ENCODE assay signal across 8 cellular contexts in genomic region chr11:60842688-60843605, GRCh38. TPM values are rescaled to one million over a fixed set of nuclear protein-coding genes. Genes with fewer than 3 reads are reported as not detected.
DNase-seq lines count a peak whose midpoint lies in the region; ATAC-seq and TF ChIP-seq lines count a peak whose summit lies in the region.

No MANE protein-coding gene starts in this region.

- peak overlapping the region; percentile 5 for H2AK5ac ChIP-seq in neuronal stem cell (ENCODE audit: low read depth, low read length)

- H3K18ac ChIP-seq in neuronal stem cell (ENCODE audit: low read length), result no peak overlapping the region

- H3K27me3 ChIP-seq in DND-41 (ENCODE audit: insufficient read depth, low read length, poor library complexity) (no peaks in the 10 kb centered on the region), NT2/D1 (ENCODE audit: insufficient read depth, insufficient read length) (no peaks in the 10 kb centered on the region), endocrine pancreas (ENCODE audit: control insufficient read depth, insufficient read depth, low read length) (no peaks in the 10 kb centered on the region), neuronal stem cell (ENCODE audit: control insufficient read depth in 3 of 3, insufficient read depth in 3 of 3, low read depth in 1 of 3, low read length in 3 of 3) (no peaks in the 10 kb centered on the region)

- WGBS in neuronal stem cell (ENCODE audit: extremely low coverage in 2 of 2, insufficient read length in 2 of 2, insufficient replicate concordance in 1 of 2), 2 donors, result no CpG with 5 or more reads among the region's 23 CpGs

- peaks cover 27% of the 10 kb centered on the region for H4K20me1 ChIP-seq in DND-41 (ENCODE audit: insufficient read depth, low read length)

- no peak overlapping the region for H2BK15ac ChIP-seq in neuronal stem cell (ENCODE audit: low read length)

- H3K4ac ChIP-seq in neuronal stem cell (ENCODE audit: low read length), result no peak overlapping the region

- no peak for DNase-seq in DND-41
- no peak for DNase-seq in NT2/D1 (ENCODE audit: low read depth, low spot score)
- DNase-seq in neuronal stem cell (ENCODE audit: low spot score), result no peak
- no peak for DNase-seq in glomerular visceral epithelial cell (ENCODE audit: extremely low spot score)
- no peak for DNase-seq in HuH-7 (ENCODE audit: low spot score)
- no peak for DNase-seq in NCI-H526 treated with DMSO at 0.1 percent for 48 hours (lab: John Stamatoyannopoulos, UW)
- DNase-seq in HPDE6-E6E7 (ENCODE audit: extremely low spot score), result no peak

- H3K4me2 ChIP-seq in DND-41 (ENCODE audit: insufficient read depth, low read length), result peak overlapping the region; percentile 96
- H3K4me2 ChIP-seq in neuronal stem cell (ENCODE audit: insufficient read depth, low read length, poor library complexity, severe bottlenecking), result peak overlapping the region; percentile 82

- H3K4me1 ChIP-seq in DND-41 (ENCODE audit: insufficient read depth, low read length), result peaks cover 45% of the 10 kb centered on the region
- H3K4me1 ChIP-seq in NT2/D1 (ENCODE audit: insufficient read depth, insufficient read length), result peaks cover 19% of the 10 kb centered on the region
- H3K4me1 ChIP-seq in endocrine pancreas (ENCODE audit: control insufficient read depth, insufficient read depth, low read length), result peaks cover 4% of the 10 kb centered on the region
- H3K4me1 ChIP-seq in neuronal stem cell (ENCODE audit: control insufficient read depth in 2 of 2, insufficient read depth in 1 of 2, low read depth in 1 of 2, low read length in 2 of 2), result peaks cover 14 to 21% of the 10 kb centered on the region in 2 donors

- H4K91ac ChIP-seq in neuronal stem cell (ENCODE audit: low read depth, low read length, poor library complexity), result no peak overlapping the region

- H2BK5ac ChIP-seq in neuronal stem cell (ENCODE audit: low read length), result no peak overlapping the region

- peaks cover 54% of the 10 kb centered on the region for H3K79me2 ChIP-seq in DND-41 (ENCODE audit: insufficient read depth, low read length)

- no peak overlapping the region for H3K14ac ChIP-seq in neuronal stem cell (ENCODE audit: low read length)

- H3K9me3 ChIP-seq in DND-41 (ENCODE audit: insufficient read depth, low read length, severe bottlenecking), result no peaks in the 10 kb centered on the region
- no peaks in the 10 kb centered on the region for H3K9me3 ChIP-seq in NT2/D1 (ENCODE audit: insufficient read depth, low read length)
- H3K9me3 ChIP-seq in endocrine pancreas (ENCODE audit: control insufficient read depth, low read length), result no peaks in the 10 kb centered on the region
- no peaks in the 10 kb centered on the region for H3K9me3 ChIP-seq in neuronal stem cell (replicated peaks in 1 of 2; ENCODE audit: control insufficient read depth in 2 of 2, insufficient read depth in 1 of 2, low read depth in 1 of 2, low read length in 2 of 2)

- peak overlapping the region; percentile 91 for H2AFZ ChIP-seq in DND-41 (ENCODE audit: low read depth, low read length)
- peak overlapping the region; percentile 86 for H2AFZ ChIP-seq in neuronal stem cell (ENCODE audit: low read length)

- H4K8ac ChIP-seq in neuronal stem cell (ENCODE audit: low read depth, low read length), result no peak overlapping the region

- H3K36me3 ChIP-seq in DND-41 (ENCODE audit: insufficient read depth, low read length) (peaks cover 23% of the 10 kb centered on the region), NT2/D1 (ENCODE audit: insufficient read depth, insufficient read length, low read length) (peaks cover 46% of the 10 kb centered on the region), endocrine pancreas (ENCODE audit: control insufficient read depth, insufficient read depth, low read length) (no peaks in the 10 kb centered on the region), neuronal stem cell (replicated peaks in 1 of 2; ENCODE audit: control insufficient read depth in 2 of 2, insufficient read depth in 2 of 2, low read length in 2 of 2) (peaks cover 7 to 13% of the 10 kb centered on the region in 2 donors)

- peaks cover 11% of the 10 kb centered on the region for H3K79me1 ChIP-seq in neuronal stem cell (ENCODE audit: low read depth, low read length)

- no peak overlapping the region for H2BK120ac ChIP-seq in neuronal stem cell (ENCODE audit: low read depth, low read length)

- peak overlapping the region; percentile 90 to 98 for H3K4me3 ChIP-seq in DND-41 (ENCODE audit: low read depth in 1 of 2, low read length in 2 of 2)
- peak overlapping the region; percentile 96 for H3K4me3 ChIP-seq in NT2/D1 (ENCODE audit: insufficient read length, low read depth)
- peak overlapping the region; percentile 76 for H3K4me3 ChIP-seq in endocrine pancreas (ENCODE audit: control insufficient read depth, insufficient read depth, low read length)
- peak overlapping the region; percentile 70 to 89 for H3K4me3 ChIP-seq in neuronal stem cell (ENCODE audit: low read length in 2 of 2)

- H2BK12ac ChIP-seq in neuronal stem cell (ENCODE audit: low read length), result no peak overlapping the region

- ATAC-seq in DND-41 (ENCODE audit: insufficient read depth, low read depth), result no peak

- no peak overlapping the region for H3K23ac ChIP-seq in neuronal stem cell (ENCODE audit: low read depth, low read length, poor library complexity)

- TF ChIP-seq CTCF in DND-41 (IDR thresholded peaks at IDR 0.05; ENCODE audit: borderline replicate concordance, extremely low read depth, low read length, poor library complexity, severe bottlenecking), result no peak

- H3K27ac ChIP-seq in DND-41 (ENCODE audit: low read length), result peak overlapping the region; percentile 74
- H3K27ac ChIP-seq in neuronal stem cell (replicated peaks; ENCODE audit: low read length), result no peak overlapping the region

- H3K9ac ChIP-seq in DND-41 (ENCODE audit: low read depth, low read length) (peak overlapping the region; percentile 75), NT2/D1 (ENCODE audit: insufficient read length, low read depth) (peak overlapping the region; percentile 97), endocrine pancreas (ENCODE audit: control insufficient read depth, insufficient read depth, low read length) (peak overlapping the region; percentile 99), neuronal stem cell (ENCODE audit: low read depth, low read length, poor library complexity) (peak overlapping the region; percentile 91)

RNA-seq across cellular contexts. Expression of gene CCDC86, which starts 1.0 kb away (rescaled TPM):
- 22.5 TPM for polyA plus RNA-seq in neuronal stem cell (2013, experiment 1 of 2)
- polyA plus RNA-seq in neuronal stem cell (2013, experiment 2 of 2), result 21.0 TPM

RNA-seq across cellular contexts. Expression of gene PTGDR2, which starts 12.8 kb away (rescaled TPM):
- 0.13 TPM for polyA plus RNA-seq in neuronal stem cell (2013, experiment 1 of 2)
- 0.11 TPM for polyA plus RNA-seq in neuronal stem cell (2013, experiment 2 of 2)

RNA-seq across cellular contexts. Expression of gene ZP1, which starts 24.4 kb away (rescaled TPM):
- not detected for polyA plus RNA-seq in neuronal stem cell (2013, experiment 1 of 2)
- not detected for polyA plus RNA-seq in neuronal stem cell (2013, experiment 2 of 2)

RNA-seq across cellular contexts. Expression of gene MS4A10, which starts 57.8 kb away (rescaled TPM):
- polyA plus RNA-seq in neuronal stem cell (2013, experiment 1 of 2), result not detected
- polyA plus RNA-seq in neuronal stem cell (2013, experiment 2 of 2), result not detected
